ENCODE assay signal across 1 cellular context in the genomic region with DNA sequence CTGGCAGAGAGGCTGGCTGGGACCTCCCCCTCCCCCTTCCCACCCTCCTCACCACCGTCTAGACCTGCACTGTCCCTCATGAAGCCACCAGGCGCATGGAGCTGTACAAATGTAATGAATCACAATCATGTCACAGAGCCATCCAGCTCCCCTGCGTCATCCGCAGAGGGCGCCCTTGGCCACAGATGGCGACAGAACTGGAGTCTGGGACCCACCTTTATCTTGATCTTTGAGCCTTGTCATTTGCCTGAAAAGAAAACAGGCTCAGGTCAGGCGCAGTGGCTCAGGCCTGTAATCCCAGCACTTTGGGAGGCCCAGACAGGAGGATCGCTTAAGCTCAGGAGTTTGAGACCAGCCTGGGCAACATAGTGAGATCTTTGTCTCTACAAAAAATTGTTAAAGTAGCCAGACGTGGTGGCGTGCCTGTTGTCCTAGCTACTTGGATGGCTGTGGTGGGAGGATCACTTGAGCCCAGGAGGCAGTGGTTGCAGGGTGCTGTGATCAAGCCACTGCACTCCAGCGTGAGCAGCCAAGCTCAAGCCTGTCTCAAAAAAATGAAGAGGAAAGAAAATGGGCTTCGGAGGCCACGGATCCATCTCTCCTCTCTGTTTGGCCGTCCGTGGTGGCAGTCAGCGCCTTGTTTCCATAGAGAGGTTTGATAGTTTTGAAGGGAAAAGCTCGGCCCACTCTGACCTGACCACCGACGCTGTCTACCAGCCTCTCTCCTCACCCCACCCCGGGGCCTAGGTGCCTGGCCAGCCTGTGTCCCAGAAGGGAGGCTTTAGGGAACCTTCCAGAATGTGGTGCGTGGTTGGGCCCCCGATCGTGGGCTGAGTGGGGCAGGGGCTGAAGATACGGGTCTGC.
TF ChIP-seq lines count a peak whose summit lies in the region.

No MANE protein-coding gene starts in this region.

TF ChIP-seq in K562, 482 proteins besides CTCF, POLR2A, EP300 and RAD21 (continued from another document and continues in another):
- TF ChIP-seq, protein P1, sequence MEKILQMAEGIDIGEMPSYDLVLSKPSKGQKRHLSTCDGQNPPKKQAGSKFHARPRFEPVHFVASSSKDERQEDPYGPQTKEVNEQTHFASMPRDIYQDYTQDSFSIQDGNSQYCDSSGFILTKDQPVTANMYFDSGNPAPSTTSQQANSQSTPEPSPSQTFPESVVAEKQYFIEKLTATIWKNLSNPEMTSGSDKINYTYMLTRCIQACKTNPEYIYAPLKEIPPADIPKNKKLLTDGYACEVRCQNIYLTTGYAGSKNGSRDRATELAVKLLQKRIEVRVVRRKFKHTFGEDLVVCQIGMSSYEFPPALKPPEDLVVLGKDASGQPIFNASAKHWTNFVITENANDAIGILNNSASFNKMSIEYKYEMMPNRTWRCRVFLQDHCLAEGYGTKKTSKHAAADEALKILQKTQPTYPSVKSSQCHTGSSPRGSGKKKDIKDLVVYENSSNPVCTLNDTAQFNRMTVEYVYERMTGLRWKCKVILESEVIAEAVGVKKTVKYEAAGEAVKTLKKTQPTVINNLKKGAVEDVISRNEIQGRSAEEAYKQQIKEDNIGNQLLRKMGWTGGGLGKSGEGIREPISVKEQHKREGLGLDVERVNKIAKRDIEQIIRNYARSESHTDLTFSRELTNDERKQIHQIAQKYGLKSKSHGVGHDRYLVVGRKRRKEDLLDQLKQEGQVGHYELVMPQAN (IDR thresholded peaks at IDR 0.05; ENCODE audit: borderline replicate concordance), result no peak
- TF ChIP-seq, protein P2, sequence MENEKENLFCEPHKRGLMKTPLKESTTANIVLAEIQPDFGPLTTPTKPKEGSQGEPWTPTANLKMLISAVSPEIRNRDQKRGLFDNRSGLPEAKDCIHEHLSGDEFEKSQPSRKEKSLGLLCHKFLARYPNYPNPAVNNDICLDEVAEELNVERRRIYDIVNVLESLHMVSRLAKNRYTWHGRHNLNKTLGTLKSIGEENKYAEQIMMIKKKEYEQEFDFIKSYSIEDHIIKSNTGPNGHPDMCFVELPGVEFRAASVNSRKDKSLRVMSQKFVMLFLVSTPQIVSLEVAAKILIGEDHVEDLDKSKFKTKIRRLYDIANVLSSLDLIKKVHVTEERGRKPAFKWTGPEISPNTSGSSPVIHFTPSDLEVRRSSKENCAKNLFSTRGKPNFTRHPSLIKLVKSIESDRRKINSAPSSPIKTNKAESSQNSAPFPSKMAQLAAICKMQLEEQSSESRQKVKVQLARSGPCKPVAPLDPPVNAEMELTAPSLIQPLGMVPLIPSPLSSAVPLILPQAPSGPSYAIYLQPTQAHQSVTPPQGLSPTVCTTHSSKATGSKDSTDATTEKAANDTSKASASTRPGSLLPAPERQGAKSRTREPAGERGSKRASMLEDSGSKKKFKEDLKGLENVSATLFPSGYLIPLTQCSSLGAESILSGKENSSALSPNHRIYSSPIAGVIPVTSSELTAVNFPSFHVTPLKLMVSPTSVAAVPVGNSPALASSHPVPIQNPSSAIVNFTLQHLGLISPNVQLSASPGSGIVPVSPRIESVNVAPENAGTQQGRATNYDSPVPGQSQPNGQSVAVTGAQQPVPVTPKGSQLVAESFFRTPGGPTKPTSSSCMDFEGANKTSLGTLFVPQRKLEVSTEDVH (IDR thresholded peaks at IDR 0.05; ENCODE audit: low read depth, partially characterized antibody), result peak; percentile 28
- TF ChIP-seq SMARCE1 (IDR thresholded peaks at IDR 0.05), result peak; percentile 37; the same call in 1 of the 2 replicates
- TF ChIP-seq SMARCA5 (IDR thresholded peaks at IDR 0.05), result peak; percentile 92
- TF ChIP-seq, protein P3, sequence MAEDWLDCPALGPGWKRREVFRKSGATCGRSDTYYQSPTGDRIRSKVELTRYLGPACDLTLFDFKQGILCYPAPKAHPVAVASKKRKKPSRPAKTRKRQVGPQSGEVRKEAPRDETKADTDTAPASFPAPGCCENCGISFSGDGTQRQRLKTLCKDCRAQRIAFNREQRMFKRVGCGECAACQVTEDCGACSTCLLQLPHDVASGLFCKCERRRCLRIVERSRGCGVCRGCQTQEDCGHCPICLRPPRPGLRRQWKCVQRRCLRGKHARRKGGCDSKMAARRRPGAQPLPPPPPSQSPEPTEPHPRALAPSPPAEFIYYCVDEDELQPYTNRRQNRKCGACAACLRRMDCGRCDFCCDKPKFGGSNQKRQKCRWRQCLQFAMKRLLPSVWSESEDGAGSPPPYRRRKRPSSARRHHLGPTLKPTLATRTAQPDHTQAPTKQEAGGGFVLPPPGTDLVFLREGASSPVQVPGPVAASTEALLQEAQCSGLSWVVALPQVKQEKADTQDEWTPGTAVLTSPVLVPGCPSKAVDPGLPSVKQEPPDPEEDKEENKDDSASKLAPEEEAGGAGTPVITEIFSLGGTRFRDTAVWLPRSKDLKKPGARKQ (CRISPR knock-in tag; IDR thresholded peaks at IDR 0.05), result no peak
- TF ChIP-seq, protein P4, sequence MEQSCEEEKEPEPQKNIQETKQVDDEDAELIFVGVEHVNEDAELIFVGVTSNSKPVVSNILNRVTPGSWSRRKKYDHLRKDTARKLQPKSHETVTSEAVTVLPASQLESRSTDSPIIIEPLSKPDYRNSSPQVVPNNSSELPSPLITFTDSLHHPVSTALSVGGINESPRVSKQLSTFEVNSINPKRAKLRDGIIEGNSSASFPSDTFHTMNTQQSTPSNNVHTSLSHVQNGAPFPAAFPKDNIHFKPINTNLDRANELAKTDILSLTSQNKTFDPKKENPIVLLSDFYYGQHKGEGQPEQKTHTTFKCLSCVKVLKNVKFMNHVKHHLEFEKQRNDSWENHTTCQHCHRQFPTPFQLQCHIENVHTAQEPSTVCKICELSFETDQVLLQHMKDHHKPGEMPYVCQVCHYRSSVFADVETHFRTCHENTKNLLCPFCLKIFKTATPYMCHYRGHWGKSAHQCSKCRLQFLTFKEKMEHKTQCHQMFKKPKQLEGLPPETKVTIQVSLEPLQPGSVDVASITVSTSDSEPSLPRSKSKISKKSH (CRISPR knock-in tag; IDR thresholded peaks at IDR 0.05), result no peak
- TF ChIP-seq SRF (CRISPR knock-in tag; IDR thresholded peaks at IDR 0.05), result peak in 1 of 2 experiments; percentile 43; a peak in 2 of 4 replicates
- TF ChIP-seq, protein P5, sequence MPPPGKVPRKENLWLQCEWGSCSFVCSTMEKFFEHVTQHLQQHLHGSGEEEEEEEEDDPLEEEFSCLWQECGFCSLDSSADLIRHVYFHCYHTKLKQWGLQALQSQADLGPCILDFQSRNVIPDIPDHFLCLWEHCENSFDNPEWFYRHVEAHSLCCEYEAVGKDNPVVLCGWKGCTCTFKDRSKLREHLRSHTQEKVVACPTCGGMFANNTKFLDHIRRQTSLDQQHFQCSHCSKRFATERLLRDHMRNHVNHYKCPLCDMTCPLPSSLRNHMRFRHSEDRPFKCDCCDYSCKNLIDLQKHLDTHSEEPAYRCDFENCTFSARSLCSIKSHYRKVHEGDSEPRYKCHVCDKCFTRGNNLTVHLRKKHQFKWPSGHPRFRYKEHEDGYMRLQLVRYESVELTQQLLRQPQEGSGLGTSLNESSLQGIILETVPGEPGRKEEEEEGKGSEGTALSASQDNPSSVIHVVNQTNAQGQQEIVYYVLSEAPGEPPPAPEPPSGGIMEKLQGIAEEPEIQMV (tag; conservative IDR thresholded peaks at IDR 0.05; ENCODE audit: low read depth), result no peak
- no peak for TF ChIP-seq MED1 (CRISPR knock-in tag; IDR thresholded peaks at IDR 0.05; ENCODE audit: borderline replicate concordance)
- no peak for TF ChIP-seq LARP7 (IDR thresholded peaks at IDR 0.05)
- no peak for TF ChIP-seq TCF7L2 (IDR thresholded peaks at IDR 0.05; ENCODE audit: low read depth, low read length)
- TF ChIP-seq ELF1 (tag; IDR thresholded peaks at IDR 0.05), result no peak
- TF ChIP-seq ZSCAN32 (CRISPR knock-in tag; IDR thresholded peaks at IDR 0.05), result no peak
- no peak for TF ChIP-seq MTF1 (CRISPR knock-in tag; IDR thresholded peaks at IDR 0.05; ENCODE audit: borderline replicate concordance)
- TF ChIP-seq, protein P6, sequence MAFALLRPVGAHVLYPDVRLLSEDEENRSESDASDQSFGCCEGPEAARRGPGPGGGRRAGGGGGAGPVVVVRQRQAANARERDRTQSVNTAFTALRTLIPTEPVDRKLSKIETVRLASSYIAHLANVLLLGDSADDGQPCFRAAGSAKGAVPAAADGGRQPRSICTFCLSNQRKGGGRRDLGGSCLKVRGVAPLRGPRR (CRISPR knock-in tag; IDR thresholded peaks at IDR 0.05), result no peak
- TF ChIP-seq, protein P7, sequence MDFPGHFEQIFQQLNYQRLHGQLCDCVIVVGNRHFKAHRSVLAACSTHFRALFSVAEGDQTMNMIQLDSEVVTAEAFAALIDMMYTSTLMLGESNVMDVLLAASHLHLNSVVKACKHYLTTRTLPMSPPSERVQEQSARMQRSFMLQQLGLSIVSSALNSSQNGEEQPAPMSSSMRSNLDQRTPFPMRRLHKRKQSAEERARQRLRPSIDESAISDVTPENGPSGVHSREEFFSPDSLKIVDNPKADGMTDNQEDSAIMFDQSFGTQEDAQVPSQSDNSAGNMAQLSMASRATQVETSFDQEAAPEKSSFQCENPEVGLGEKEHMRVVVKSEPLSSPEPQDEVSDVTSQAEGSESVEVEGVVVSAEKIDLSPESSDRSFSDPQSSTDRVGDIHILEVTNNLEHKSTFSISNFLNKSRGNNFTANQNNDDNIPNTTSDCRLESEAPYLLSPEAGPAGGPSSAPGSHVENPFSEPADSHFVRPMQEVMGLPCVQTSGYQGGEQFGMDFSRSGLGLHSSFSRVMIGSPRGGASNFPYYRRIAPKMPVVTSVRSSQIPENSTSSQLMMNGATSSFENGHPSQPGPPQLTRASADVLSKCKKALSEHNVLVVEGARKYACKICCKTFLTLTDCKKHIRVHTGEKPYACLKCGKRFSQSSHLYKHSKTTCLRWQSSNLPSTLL (IDR thresholded peaks at IDR 0.05), result no peak
- TF ChIP-seq, protein P8, sequence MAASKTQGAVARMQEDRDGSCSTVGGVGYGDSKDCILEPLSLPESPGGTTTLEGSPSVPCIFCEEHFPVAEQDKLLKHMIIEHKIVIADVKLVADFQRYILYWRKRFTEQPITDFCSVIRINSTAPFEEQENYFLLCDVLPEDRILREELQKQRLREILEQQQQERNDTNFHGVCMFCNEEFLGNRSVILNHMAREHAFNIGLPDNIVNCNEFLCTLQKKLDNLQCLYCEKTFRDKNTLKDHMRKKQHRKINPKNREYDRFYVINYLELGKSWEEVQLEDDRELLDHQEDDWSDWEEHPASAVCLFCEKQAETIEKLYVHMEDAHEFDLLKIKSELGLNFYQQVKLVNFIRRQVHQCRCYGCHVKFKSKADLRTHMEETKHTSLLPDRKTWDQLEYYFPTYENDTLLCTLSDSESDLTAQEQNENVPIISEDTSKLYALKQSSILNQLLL (CRISPR knock-in tag; IDR thresholded peaks at IDR 0.05; ENCODE audit: borderline replicate concordance), result no peak
- TF ChIP-seq, protein P9, sequence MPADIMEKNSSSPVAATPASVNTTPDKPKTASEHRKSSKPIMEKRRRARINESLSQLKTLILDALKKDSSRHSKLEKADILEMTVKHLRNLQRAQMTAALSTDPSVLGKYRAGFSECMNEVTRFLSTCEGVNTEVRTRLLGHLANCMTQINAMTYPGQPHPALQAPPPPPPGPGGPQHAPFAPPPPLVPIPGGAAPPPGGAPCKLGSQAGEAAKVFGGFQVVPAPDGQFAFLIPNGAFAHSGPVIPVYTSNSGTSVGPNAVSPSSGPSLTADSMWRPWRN (IDR thresholded peaks at IDR 0.05; ENCODE audit: low read depth), result no peak
- peak; percentile 70; the same call in 1 of the 2 replicates for TF ChIP-seq RB1 (IDR thresholded peaks at IDR 0.05; ENCODE audit: low read depth)
- no peak; the same call in 1 of the 2 replicates for TF ChIP-seq STAT5A (IDR thresholded peaks at IDR 0.05; ENCODE audit: borderline replicate concordance, low read length)
- TF ChIP-seq ARHGAP35 (IDR thresholded peaks at IDR 0.05; ENCODE audit: partially characterized antibody), result no peak
- TF ChIP-seq, protein P10, sequence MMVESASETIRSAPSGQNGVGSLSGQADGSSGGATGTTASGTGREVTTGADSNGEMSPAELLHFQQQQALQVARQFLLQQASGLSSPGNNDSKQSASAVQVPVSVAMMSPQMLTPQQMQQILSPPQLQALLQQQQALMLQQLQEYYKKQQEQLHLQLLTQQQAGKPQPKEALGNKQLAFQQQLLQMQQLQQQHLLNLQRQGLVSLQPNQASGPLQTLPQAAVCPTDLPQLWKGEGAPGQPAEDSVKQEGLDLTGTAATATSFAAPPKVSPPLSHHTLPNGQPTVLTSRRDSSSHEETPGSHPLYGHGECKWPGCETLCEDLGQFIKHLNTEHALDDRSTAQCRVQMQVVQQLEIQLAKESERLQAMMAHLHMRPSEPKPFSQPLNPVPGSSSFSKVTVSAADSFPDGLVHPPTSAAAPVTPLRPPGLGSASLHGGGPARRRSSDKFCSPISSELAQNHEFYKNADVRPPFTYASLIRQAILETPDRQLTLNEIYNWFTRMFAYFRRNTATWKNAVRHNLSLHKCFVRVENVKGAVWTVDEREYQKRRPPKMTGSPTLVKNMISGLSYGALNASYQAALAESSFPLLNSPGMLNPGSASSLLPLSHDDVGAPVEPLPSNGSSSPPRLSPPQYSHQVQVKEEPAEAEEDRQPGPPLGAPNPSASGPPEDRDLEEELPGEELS (CRISPR knock-in tag; IDR thresholded peaks at IDR 0.05; ENCODE audit: borderline replicate concordance), result 0 out of 2 replicates have a peak, but pooled peaks have one; percentile 77
- TF ChIP-seq, protein P11, sequence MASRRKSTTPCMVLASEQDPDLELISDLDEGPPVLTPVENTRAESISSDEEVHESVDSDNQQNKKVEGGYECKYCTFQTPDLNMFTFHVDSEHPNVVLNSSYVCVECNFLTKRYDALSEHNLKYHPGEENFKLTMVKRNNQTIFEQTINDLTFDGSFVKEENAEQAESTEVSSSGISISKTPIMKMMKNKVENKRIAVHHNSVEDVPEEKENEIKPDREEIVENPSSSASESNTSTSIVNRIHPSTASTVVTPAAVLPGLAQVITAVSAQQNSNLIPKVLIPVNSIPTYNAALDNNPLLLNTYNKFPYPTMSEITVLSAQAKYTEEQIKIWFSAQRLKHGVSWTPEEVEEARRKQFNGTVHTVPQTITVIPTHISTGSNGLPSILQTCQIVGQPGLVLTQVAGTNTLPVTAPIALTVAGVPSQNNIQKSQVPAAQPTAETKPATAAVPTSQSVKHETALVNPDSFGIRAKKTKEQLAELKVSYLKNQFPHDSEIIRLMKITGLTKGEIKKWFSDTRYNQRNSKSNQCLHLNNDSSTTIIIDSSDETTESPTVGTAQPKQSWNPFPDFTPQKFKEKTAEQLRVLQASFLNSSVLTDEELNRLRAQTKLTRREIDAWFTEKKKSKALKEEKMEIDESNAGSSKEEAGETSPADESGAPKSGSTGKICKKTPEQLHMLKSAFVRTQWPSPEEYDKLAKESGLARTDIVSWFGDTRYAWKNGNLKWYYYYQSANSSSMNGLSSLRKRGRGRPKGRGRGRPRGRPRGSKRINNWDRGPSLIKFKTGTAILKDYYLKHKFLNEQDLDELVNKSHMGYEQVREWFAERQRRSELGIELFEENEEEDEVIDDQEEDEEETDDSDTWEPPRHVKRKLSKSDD (conservative IDR thresholded peaks at IDR 0.05; ENCODE audit: low read length), result no peak
- TF ChIP-seq RBM34 (IDR thresholded peaks at IDR 0.05; ENCODE audit: borderline replicate concordance, insufficient read depth, low read length), result no peak
- TF ChIP-seq, protein P12, sequence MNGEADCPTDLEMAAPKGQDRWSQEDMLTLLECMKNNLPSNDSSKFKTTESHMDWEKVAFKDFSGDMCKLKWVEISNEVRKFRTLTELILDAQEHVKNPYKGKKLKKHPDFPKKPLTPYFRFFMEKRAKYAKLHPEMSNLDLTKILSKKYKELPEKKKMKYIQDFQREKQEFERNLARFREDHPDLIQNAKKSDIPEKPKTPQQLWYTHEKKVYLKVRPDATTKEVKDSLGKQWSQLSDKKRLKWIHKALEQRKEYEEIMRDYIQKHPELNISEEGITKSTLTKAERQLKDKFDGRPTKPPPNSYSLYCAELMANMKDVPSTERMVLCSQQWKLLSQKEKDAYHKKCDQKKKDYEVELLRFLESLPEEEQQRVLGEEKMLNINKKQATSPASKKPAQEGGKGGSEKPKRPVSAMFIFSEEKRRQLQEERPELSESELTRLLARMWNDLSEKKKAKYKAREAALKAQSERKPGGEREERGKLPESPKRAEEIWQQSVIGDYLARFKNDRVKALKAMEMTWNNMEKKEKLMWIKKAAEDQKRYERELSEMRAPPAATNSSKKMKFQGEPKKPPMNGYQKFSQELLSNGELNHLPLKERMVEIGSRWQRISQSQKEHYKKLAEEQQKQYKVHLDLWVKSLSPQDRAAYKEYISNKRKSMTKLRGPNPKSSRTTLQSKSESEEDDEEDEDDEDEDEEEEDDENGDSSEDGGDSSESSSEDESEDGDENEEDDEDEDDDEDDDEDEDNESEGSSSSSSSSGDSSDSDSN (IDR thresholded peaks at IDR 0.05; ENCODE audit: borderline replicate concordance in 1 of 2, low read depth in 2 of 2, low read length in 2 of 2), result no peak
